In the genomic region with DNA sequence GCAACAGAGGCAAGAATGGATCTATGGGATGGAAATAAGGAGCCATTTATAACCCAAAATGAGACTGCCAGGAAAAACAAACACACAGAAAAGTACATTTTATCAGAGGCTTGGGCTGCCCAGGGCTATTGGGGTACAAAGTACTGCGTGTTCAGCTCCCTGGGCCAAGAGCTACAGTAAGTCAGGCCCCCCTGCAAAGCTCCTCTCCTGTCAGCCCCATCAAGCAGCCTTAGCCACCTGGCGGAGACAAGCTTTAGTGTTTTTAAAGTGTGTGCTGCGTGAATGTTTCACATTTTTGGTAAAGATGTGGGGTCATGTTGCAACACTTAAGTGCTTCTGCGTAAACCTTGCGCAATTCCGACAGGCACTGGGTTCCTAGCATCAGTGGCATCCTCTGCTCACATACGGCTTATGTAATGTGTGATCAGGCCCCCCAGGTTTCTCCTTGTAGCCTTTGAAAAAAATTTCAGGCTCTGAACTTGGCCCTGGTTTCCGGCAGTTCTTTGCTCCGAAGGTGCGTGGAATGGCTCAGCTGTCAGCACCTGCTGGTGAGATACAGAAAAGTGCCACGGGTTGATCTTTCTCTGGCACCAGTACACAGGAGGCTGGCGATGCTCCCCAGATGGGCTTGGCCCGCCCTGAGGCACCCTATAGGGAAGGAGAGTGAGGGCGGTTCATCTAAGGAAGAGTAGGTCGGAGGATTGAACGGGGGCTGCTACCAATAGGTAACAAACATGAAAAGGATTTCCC, we compare ENCODE assay signal across 9 cellular contexts.
DNase-seq lines count a peak whose midpoint lies in the region; ATAC-seq, FAIRE-seq and TF ChIP-seq lines count a peak whose summit lies in the region.
"Had no signal": no experiment of that assay in that cellular context is flagged by ENCODE, and none has a peak within 500 bp of the region (broad histone marks: within the 10 kb centered on the region; RNA-seq: fewer than 3 reads in every experiment).

No MANE protein-coding gene starts in this region.

- H3K4me3 ChIP-seq in SJCRH30, result no peak overlapping the region
- peak overlapping the region in 2 of 10 donors; percentile 2 to 3 for H3K4me3 ChIP-seq in heart right ventricle
- no peak overlapping the region for H3K4me3 ChIP-seq in small intestine (ENCODE audit: low read depth in 1 of 2, low read length in 2 of 2)

- H3K36me3 ChIP-seq in SJCRH30 (no peaks in the 10 kb centered on the region), heart right ventricle (no peaks in the 10 kb centered on the region), small intestine (ENCODE audit: control insufficient read depth in 2 of 2, insufficient read depth in 2 of 2, low read length in 2 of 2) (no peaks in the 10 kb centered on the region)

- H3K4me3 Mint-ChIP-seq in HFFc6, result no peak overlapping the region
- H3K4me3 Mint-ChIP-seq: T-cell had no signal

- H3K27ac ChIP-seq in SJCRH30 (no peak overlapping the region), heart right ventricle (peak overlapping the region; percentile 74 to 89 (median 79)), small intestine (ENCODE audit: low read depth in 1 of 2, low read length in 1 of 2) (no peak overlapping the region)

- H3K9me3 Mint-ChIP-seq in HFFc6, result no peaks in the 10 kb centered on the region
- H3K9me3 Mint-ChIP-seq: T-cell had no signal

- H3K36me3 Mint-ChIP-seq in HFFc6 (ENCODE audit: low read depth), result no peaks in the 10 kb centered on the region
- H3K36me3 Mint-ChIP-seq: T-cell had no signal

- DNase-seq in HFFc6 (peak; percentile 70), SJCRH30 (peak; percentile 16 to 46), heart right ventricle (peak; percentile 72 to 82), small intestine (peak; percentile 39), cerebellar cortex (ENCODE audit: low spot score) (no peak)
- DNase-seq in activated CD8-positive, alpha-beta memory T cell treated with anti-CD3 and anti-CD28 coated beads, Interleukin-2, amount 50 U/mL, for 4 hours, result no peak

- H3K27me3 ChIP-seq in SJCRH30 (no peaks in the 10 kb centered on the region), heart right ventricle (no peaks in the 10 kb centered on the region), small intestine (ENCODE audit: control insufficient read depth in 2 of 2, insufficient read depth in 2 of 2, low read length in 2 of 2) (no peaks in the 10 kb centered on the region)

- intact Hi-C loops in heart right ventricle (cut with DNase I), result loop anchor here in 5 of 10 donors (1.0 to 10.0 kb wide), 14 partner anchors 49 to 257 kb away; a partner anchor contains a TSS

- H3K27me3 Mint-ChIP-seq in HFFc6 (ENCODE audit: insufficient read depth), result no peaks in the 10 kb centered on the region
- H3K27me3 Mint-ChIP-seq: T-cell had no signal

- no peaks in the 10 kb centered on the region for H3K9me3 ChIP-seq in SJCRH30 (replicated peaks)
- H3K9me3 ChIP-seq in heart right ventricle, result no peaks in the 10 kb centered on the region
- no peaks in the 10 kb centered on the region for H3K9me3 ChIP-seq in small intestine (ENCODE audit: control insufficient read depth, low read depth)

- WGBS in heart right ventricle, 2 donors, result 41 to 57% methylated on average over 16 of the region's 16 CpGs
- WGBS in small intestine, 3 donors, result 15 to 58% (median 36%) methylated on average over 16 of the region's 16 CpGs

- ATAC-seq in heart right ventricle, result peak; percentile 85 to 96 (median 92)
- no peak for ATAC-seq in HG03442 (IDR thresholded peaks at IDR 0.05; ENCODE audit: unreplicated experiment)
- ATAC-seq in HG03039 (IDR thresholded peaks at IDR 0.05; ENCODE audit: unreplicated experiment), result no peak
- ATAC-seq: T-cell had no signal

- no peak for FAIRE-seq in small intestine (lab: Jason Lieb, UNC)

- peak overlapping the region; percentile 57; the same call in 1 of the 2 replicates for H3K27ac Mint-ChIP-seq in HFFc6
- H3K27ac Mint-ChIP-seq: T-cell had no signal

- H3K4me1 Mint-ChIP-seq in HFFc6 (ENCODE audit: low read depth), result peaks cover 32% of the 10 kb centered on the region
- H3K4me1 Mint-ChIP-seq: T-cell had no signal

- H3K4me1 ChIP-seq in SJCRH30 (peaks cover 5% of the 10 kb centered on the region; the same call in 1 of the 2 replicates), heart right ventricle (peaks cover 2 to 45% (median 12%) of the 10 kb centered on the region in 9 donors), small intestine (ENCODE audit: control insufficient read depth in 2 of 2, insufficient read depth in 1 of 2, low read depth in 1 of 2, low read length in 1 of 2) (peaks cover 0 to 4% of the 10 kb centered on the region in 2 donors)

- TF ChIP-seq CTCF in HFFc6 (IDR thresholded peaks at IDR 0.05) (peak; percentile 76), heart right ventricle (IDR thresholded peaks at IDR 0.05) (peak in 8 of 9 donors; percentile 15 to 49 (median 42))

Comparison
In these comparisons a context has a peak if more than half of its experiments do, and no peak if none do; other contexts are left out.
1. DNase-seq: peak in HFFc6 (single experiment), SJCRH30 (2 of 2), heart right ventricle (2 of 2) and small intestine (single experiment); none in activated CD8-positive, alpha-beta memory T cell treated with anti-CD3 and anti-CD28 coated beads, Interleukin-2, amount 50 U/mL, for 4 hours (single experiment) and cerebellar cortex (single experiment).
2. H3K27ac ChIP-seq: peak in heart right ventricle (10 of 10); none in SJCRH30 (single experiment) and small intestine (0 of 2).
3. ATAC-seq: peak in heart right ventricle (8 of 8); none in HG03442 (single experiment) and HG03039 (single experiment).